In the genomic region with DNA sequence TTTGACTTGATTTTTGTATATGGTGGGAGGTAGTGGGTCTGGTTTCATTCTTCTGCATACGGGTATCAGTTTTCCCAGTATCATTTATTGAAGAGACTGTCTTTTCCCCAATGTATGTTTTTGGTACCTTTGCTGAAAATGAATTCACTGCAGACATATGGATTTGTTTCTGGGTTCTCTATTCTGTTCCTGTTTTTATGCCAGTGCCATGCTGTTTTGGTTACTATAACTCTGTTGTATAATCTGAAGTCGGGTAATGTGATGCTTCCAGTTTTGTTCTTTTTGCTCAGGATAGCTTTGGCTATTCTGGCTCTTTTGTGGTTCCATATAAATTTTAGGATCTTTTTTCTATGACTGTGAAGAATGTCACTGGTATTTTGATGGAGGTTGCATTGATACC, we compare ENCODE assay signal across 8 cellular contexts. TPM values are rescaled to one million over a fixed set of nuclear protein-coding genes. Genes with fewer than 3 reads are reported as not detected.
DNase-seq lines count a peak whose midpoint lies in the region; ATAC-seq and TF ChIP-seq lines count a peak whose summit lies in the region.

No MANE protein-coding gene starts in this region.

- no peaks in the 10 kb centered on the region for H3K9me3 ChIP-seq in SK-N-SH
- H3K9me3 ChIP-seq in iPS-20b (ENCODE audit: insufficient read depth, low read depth, low read length): no peaks in the 10 kb centered on the region
- H3K9me3 ChIP-seq in stomach: no peaks in the 10 kb centered on the region

- TF ChIP-seq POLR2A in stomach (IDR thresholded peaks at IDR 0.05): no peak

- H3K27ac ChIP-seq in SK-N-SH (ENCODE audit: low read depth in 2 of 2, low read length in 1 of 2) (peak overlapping the region in 1 of 2 experiments; percentile 93; a peak in 1 of 4 replicates), iPS-20b (ENCODE audit: low read length) (no peak overlapping the region), stomach (peak overlapping the region in 3 of 5 donors; percentile 93 to 97 (median 96))

- no peak for TF ChIP-seq RAD21 in SK-N-SH (IDR thresholded peaks at IDR 0.05; ENCODE audit: low read length)

- peaks cover 29% of the 10 kb centered on the region for H3K36me3 Mint-ChIP-seq in activated CD8-positive, alpha-beta T cell treated with anti-CD3 and anti-CD28 coated beads, Interleukin-2, amount 10 ng/mL, durations not matched to agents 7 days and 5 days (ENCODE audit: low read depth)

- TF ChIP-seq CTCF in SK-N-SH (IDR thresholded peaks at IDR 0.05) (no peak), stomach (IDR thresholded peaks at IDR 0.05) (no peak)

- ATAC-seq in SK-N-SH treated with all-trans-retinoic acid at 6 μM for 48 hours: no peak
- ATAC-seq in activated CD8-positive, alpha-beta T cell treated with anti-CD3 and anti-CD28 coated beads, Interleukin-2, amount 10 ng/mL, durations not matched to agents 7 days and 5 days: no peak

- DNase-seq in SK-N-SH (no peak), stomach (no peak), NCI-H510A treated with DMSO at 0.1 percent for 48 hours (lab: John Stamatoyannopoulos, UW) (no peak), activated gamma-delta T cell treated with Interleukin-2 at 50 U/mL for 16 hours (no peak), head of caudate nucleus (no peak)
- DNase-seq in activated CD8-positive, alpha-beta T cell treated with anti-CD3 and anti-CD28 coated beads, Interleukin-2, amount 10 ng/mL, durations not matched to agents 7 days and 5 days: no peak

- no peaks in the 10 kb centered on the region for H3K27me3 Mint-ChIP-seq in activated CD8-positive, alpha-beta T cell treated with anti-CD3 and anti-CD28 coated beads, Interleukin-2, amount 10 ng/mL, durations not matched to agents 7 days and 5 days (ENCODE audit: low read depth)

- H3K27ac Mint-ChIP-seq in activated CD8-positive, alpha-beta T cell treated with anti-CD3 and anti-CD28 coated beads, Interleukin-2, amount 10 ng/mL, durations not matched to agents 7 days and 5 days: peak overlapping the region; percentile 99

- H3K4me3 Mint-ChIP-seq in activated CD8-positive, alpha-beta T cell treated with anti-CD3 and anti-CD28 coated beads, Interleukin-2, amount 10 ng/mL, durations not matched to agents 7 days and 5 days: peak overlapping the region; percentile 98

- H3K36me3 ChIP-seq in SK-N-SH (replicated peaks in 1 of 2; ENCODE audit: control insufficient read depth in 1 of 2, insufficient read depth in 2 of 2, low read length in 1 of 2) (peaks cover 17 to 33% of the 10 kb centered on the region in 2 experiments), iPS-20b (ENCODE audit: insufficient read depth, low read depth, low read length) (peaks cover 22% of the 10 kb centered on the region), stomach (peaks cover 9 to 25% (median 24%) of the 10 kb centered on the region in 4 donors)

- peak overlapping the region; percentile 64 to 83 for H3K4me3 ChIP-seq in SK-N-SH (ENCODE audit: low read depth in 2 of 2, low read length in 1 of 2)
- H3K4me3 ChIP-seq in iPS-20b (ENCODE audit: low read length): peak overlapping the region; percentile 93
- H3K4me3 ChIP-seq in stomach: peak overlapping the region; percentile 57 to 91 (median 81)

- intact Hi-C loops in stomach (cut with DNase I; ENCODE audit: low total_unique reads) (no loop called here), head of caudate nucleus (cut with DNase I) (loop anchor here (5.0 to 10.0 kb wide), 2 partner anchors 70 to 88 kb away; a partner anchor contains a TSS)

- peaks cover 9% of the 10 kb centered on the region for H4K20me1 ChIP-seq in SK-N-SH (ENCODE audit: insufficient read depth)

- no peak overlapping the region for H2AFZ ChIP-seq in SK-N-SH (ENCODE audit: low read depth)

- H3F3A ChIP-seq in SK-N-SH (replicated peaks; ENCODE audit: insufficient read depth): peaks cover 16% of the 10 kb centered on the region

- WGBS in SK-N-SH (ENCODE audit: low lambda C conversion rate): 58% methylated on average over 2 of the region's 2 CpGs
- 79 to 92% (median 86%) methylated on average over 2 of the region's 2 CpGs for WGBS in stomach, 5 donors

- CTCF ChIA-PET in SK-N-SH (lab: Yijun Ruan, JAX): interaction anchor here (2.3 kb wide), 1 partner anchor 8 kb away, joined by 15 read pairs; no protein-coding TSS in a partner anchor
- CTCF ChIA-PET in activated CD8-positive, alpha-beta T cell treated with anti-CD3 and anti-CD28 coated beads, Interleukin-2, amount 10 ng/mL, durations not matched to agents 7 days and 5 days (lab: Charles Lee): interaction anchor here (4.4 kb wide), 1 partner anchor 70 kb away, joined by 25 read pairs; a partner anchor contains a TSS

- no peak for TF ChIP-seq EP300 in SK-N-SH (IDR thresholded peaks at IDR 0.05; ENCODE audit: borderline replicate concordance in 1 of 2, low read depth in 1 of 2, low read length in 1 of 2)
- no peak for TF ChIP-seq EP300 in stomach (IDR thresholded peaks at IDR 0.05)

- peaks cover 41% of the 10 kb centered on the region for H3K4me1 Mint-ChIP-seq in activated CD8-positive, alpha-beta T cell treated with anti-CD3 and anti-CD28 coated beads, Interleukin-2, amount 10 ng/mL, durations not matched to agents 7 days and 5 days (ENCODE audit: low read depth)

- H3K79me2 ChIP-seq in SK-N-SH (ENCODE audit: insufficient read depth): peaks cover 87% of the 10 kb centered on the region

- H3K9ac ChIP-seq in SK-N-SH (peak overlapping the region; percentile 89), iPS-20b (ENCODE audit: low read depth, low read length) (peak overlapping the region; percentile 92; the same call in 1 of the 2 replicates)

- POLR2A ChIA-PET in SK-N-SH (lab: Yijun Ruan, JAX): no interaction called here
- POLR2A ChIA-PET in activated CD8-positive, alpha-beta T cell treated with anti-CD3 and anti-CD28 coated beads, Interleukin-2, amount 10 ng/mL, durations not matched to agents 7 days and 5 days (lab: Charles Lee): interaction anchor here (1.0 kb wide), 2 partner anchors 8 to 71 kb away, joined by 3 to 5 read pairs; no protein-coding TSS in a partner anchor

- peak overlapping the region; percentile 78 for H3K4me2 ChIP-seq in SK-N-SH

- no peaks in the 10 kb centered on the region for H3K27me3 ChIP-seq in SK-N-SH (ENCODE audit: insufficient read depth)
- H3K27me3 ChIP-seq in iPS-20b (ENCODE audit: insufficient read depth, low read length): no peaks in the 10 kb centered on the region
- no peaks in the 10 kb centered on the region for H3K27me3 ChIP-seq in stomach

- H3K9me2 ChIP-seq in SK-N-SH: no peaks in the 10 kb centered on the region

- no peaks in the 10 kb centered on the region; a peak in 2 of 4 replicates for H3K4me1 ChIP-seq in SK-N-SH (ENCODE audit: control insufficient read depth in 1 of 2, insufficient read depth in 2 of 2, low read depth in 1 of 2, low read length in 1 of 2)
- no peaks in the 10 kb centered on the region for H3K4me1 ChIP-seq in iPS-20b (ENCODE audit: insufficient read depth, low read length)
- H3K4me1 ChIP-seq in stomach: peaks cover 22 to 71% (median 51%) of the 10 kb centered on the region in 4 donors

- no peaks in the 10 kb centered on the region for H3K9me3 Mint-ChIP-seq in activated CD8-positive, alpha-beta T cell treated with anti-CD3 and anti-CD28 coated beads, Interleukin-2, amount 10 ng/mL, durations not matched to agents 7 days and 5 days (ENCODE audit: insufficient read depth)

TF ChIP-seq in SK-N-SH, 30 proteins besides CTCF, POLR2A, EP300 and RAD21 (continues in another document):
- no peak for TF ChIP-seq NRF1 (IDR thresholded peaks at IDR 0.05; ENCODE audit: low read depth, low read length)
- TF ChIP-seq, protein P1, sequence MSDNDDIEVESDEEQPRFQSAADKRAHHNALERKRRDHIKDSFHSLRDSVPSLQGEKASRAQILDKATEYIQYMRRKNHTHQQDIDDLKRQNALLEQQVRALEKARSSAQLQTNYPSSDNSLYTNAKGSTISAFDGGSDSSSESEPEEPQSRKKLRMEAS (IDR thresholded peaks at IDR 0.05; ENCODE audit: low read depth): no peak

TF ChIP-seq in SK-N-SH treated with all-trans-retinoic acid at 6 μM for 48 hours, 23 proteins besides CTCF, POLR2A, EP300 and RAD21 (continues in another document):
- TF ChIP-seq BACH2 (CRISPR knock-in tag; IDR thresholded peaks at IDR 0.05; ENCODE audit: borderline replicate concordance) (no peak), SNAI2 (CRISPR knock-in tag; IDR thresholded peaks at IDR 0.05) (no peak), ARNTL (CRISPR knock-in tag; IDR thresholded peaks at IDR 0.05; ENCODE audit: borderline replicate concordance, low read depth) (no peak), GLIS3 (CRISPR knock-in tag; IDR thresholded peaks at IDR 0.05) (no peak)
- TF ChIP-seq, protein P2, sequence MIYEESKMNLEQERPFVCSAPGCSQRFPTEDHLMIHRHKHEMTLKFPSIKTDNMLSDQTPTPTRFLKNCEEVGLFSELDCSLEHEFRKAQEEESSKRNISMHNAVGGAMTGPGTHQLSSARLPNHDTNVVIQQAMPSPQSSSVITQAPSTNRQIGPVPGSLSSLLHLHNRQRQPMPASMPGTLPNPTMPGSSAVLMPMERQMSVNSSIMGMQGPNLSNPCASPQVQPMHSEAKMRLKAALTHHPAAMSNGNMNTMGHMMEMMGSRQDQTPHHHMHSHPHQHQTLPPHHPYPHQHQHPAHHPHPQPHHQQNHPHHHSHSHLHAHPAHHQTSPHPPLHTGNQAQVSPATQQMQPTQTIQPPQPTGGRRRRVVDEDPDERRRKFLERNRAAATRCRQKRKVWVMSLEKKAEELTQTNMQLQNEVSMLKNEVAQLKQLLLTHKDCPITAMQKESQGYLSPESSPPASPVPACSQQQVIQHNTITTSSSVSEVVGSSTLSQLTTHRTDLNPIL (CRISPR knock-in tag; IDR thresholded peaks at IDR 0.05; ENCODE audit: low read depth): no peak

RNA-seq across cellular contexts. Expression of a gene that starts 0.8 kb away (rescaled TPM):
- polyA plus RNA-seq in SK-N-SH (2012; rRNA removed): 21.4 and 30.9 TPM in 2 replicates
- polyA plus RNA-seq in SK-N-SH (2012; cell fraction: cytosol; rRNA removed): 27.2 and 27.6 TPM in 2 replicates
- polyA plus RNA-seq in SK-N-SH (2012; cell fraction: nucleus; rRNA removed): 16.3 and 38.9 TPM in 2 replicates
- 10 to 100 TPM; 29.0 to 30.9 TPM for total RNA-seq in activated CD8-positive, alpha-beta T cell treated with anti-CD3 and anti-CD28 coated beads, Interleukin-2, amount 10 ng/mL, durations not matched to agents 7 days and 5 days
- 10 to 100 TPM in 3 of 5 donors, 1 to 10 TPM in 2; 4.1 to 72.8 (median 32.9) TPM for total RNA-seq in stomach
- polyA plus RNA-seq in stomach: 10 to 100 TPM in 1 of 3 donors, 1 to 10 TPM in 2; 8.0 to 13.3 (median 8.9) TPM

RNA-seq across cellular contexts. Expression of a gene that starts 0.9 kb away (rescaled TPM):
- polyA plus RNA-seq in SK-N-SH (2012; rRNA removed) (28.2 and 37.5 TPM in 2 replicates), stomach (10 to 100 TPM; 12.8 to 17.8 (median 17.1) TPM)
- polyA plus RNA-seq in SK-N-SH (2012; cell fraction: cytosol; rRNA removed): 27.5 and 31.9 TPM in 2 replicates
- polyA plus RNA-seq in SK-N-SH (2012; cell fraction: nucleus; rRNA removed): 23.2 and 53.1 TPM in 2 replicates
- 10 to 100 TPM; 13.8 to 15.0 TPM for total RNA-seq in activated CD8-positive, alpha-beta T cell treated with anti-CD3 and anti-CD28 coated beads, Interleukin-2, amount 10 ng/mL, durations not matched to agents 7 days and 5 days
- total RNA-seq in stomach: 10 to 100 TPM; 10.4 to 27.0 (median 15.5) TPM

RNA-seq across cellular contexts. Expression of a gene that starts 56.7 kb away (rescaled TPM):
- polyA plus RNA-seq in SK-N-SH (2012; rRNA removed) (3.4 and 6.0 TPM in 2 replicates), stomach (1 to 10 TPM; 1.2 to 5.8 (median 2.2) TPM)
- 3.7 and 4.1 TPM in 2 replicates for polyA plus RNA-seq in SK-N-SH (2012; cell fraction: cytosol; rRNA removed)
- 7.0 and 14.1 TPM in 2 replicates for polyA plus RNA-seq in SK-N-SH (2012; cell fraction: nucleus; rRNA removed)
- total RNA-seq in activated CD8-positive, alpha-beta T cell treated with anti-CD3 and anti-CD28 coated beads, Interleukin-2, amount 10 ng/mL, durations not matched to agents 7 days and 5 days: 1 to 10 TPM; 1.6 to 1.7 TPM
- total RNA-seq in stomach: 10 to 100 TPM in 1 of 5 donors, 1 to 10 TPM in 2, under 1 TPM in 1, not detected in 1; 0.45 to 17.7 (median 1.6) TPM
